ENCODE assay signal across 9 cellular contexts in the genomic region with DNA sequence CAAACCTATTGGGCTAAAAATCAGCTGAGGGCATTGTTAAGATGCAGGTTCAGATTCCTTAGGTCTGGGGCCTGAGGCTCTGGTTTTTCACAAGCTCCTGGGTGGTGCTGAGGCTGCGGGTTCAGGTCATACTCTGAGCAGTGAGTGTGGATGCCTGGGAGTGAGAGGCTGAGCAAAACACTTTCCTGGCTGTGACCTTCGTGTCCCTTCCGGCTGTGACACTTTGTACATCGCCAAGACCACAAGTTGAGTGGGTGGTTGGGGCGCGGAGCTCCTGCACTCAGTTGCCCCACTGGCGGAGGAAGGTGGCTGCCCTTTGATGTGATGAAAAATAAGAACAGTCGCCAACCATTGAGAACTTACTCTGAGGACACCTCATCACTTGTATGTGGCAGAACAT. TPM values are rescaled to one million over a fixed set of nuclear protein-coding genes. Genes with fewer than 3 reads are reported as not detected.
A peak's percentile ranks its signal among the peaks of the same experiment; 100 is the strongest.
DNase-seq lines count a peak whose midpoint lies in the region; ATAC-seq and TF ChIP-seq lines count a peak whose summit lies in the region.
"Had no signal": no experiment of that assay in that cellular context is flagged by ENCODE, and none has a peak within 500 bp of the region (broad histone marks: within the 10 kb centered on the region; RNA-seq: fewer than 3 reads in every experiment).

No MANE protein-coding gene starts in this region.

- H3K9me3 ChIP-seq in suprapubic skin, result no peaks in the 10 kb centered on the region

- peak overlapping the region; percentile 70 for H3K27ac ChIP-seq in suprapubic skin

- H3K27ac Mint-ChIP-seq in activated naive CD4-positive, alpha-beta T cell treated with anti-CD3 and anti-CD28 coated beads, Interleukin-2, amount 50 U/mL, for 24 hours, result peak overlapping the region; percentile 89
- H3K27ac Mint-ChIP-seq in naive B cell, result peak overlapping the region in 4 of 6 donors; percentile 42 to 99 (median 86)
- H3K27ac Mint-ChIP-seq: endodermal cell had no signal

- peaks cover 88% of the 10 kb centered on the region for H3K4me1 Mint-ChIP-seq in activated naive CD4-positive, alpha-beta T cell treated with anti-CD3 and anti-CD28 coated beads, Interleukin-2, amount 50 U/mL, for 24 hours
- H3K4me1 Mint-ChIP-seq in naive B cell, result peaks cover 46 to 76% (median 71%) of the 10 kb centered on the region in 3 donors

- no peaks in the 10 kb centered on the region for H3K9me3 Mint-ChIP-seq in activated naive CD4-positive, alpha-beta T cell treated with anti-CD3 and anti-CD28 coated beads, Interleukin-2, amount 50 U/mL, for 24 hours
- no peaks in the 10 kb centered on the region for H3K9me3 Mint-ChIP-seq in naive B cell
- H3K9me3 Mint-ChIP-seq: endodermal cell had no signal

- no peak for ATAC-seq in naive B cell (ENCODE audit: low read depth in 2 of 2)

- DNase-seq in activated CD4-positive, CD25-positive, alpha-beta regulatory T cell treated with anti-CD3 and anti-CD28 coated beads, Interleukin-2, amount 50 U/mL, for 72 hours, result peak; percentile 56
- DNase-seq in naive B cell (no peak), suprapubic skin (ENCODE audit: low spot score in 2 of 2) (peak in 1 of 2 donors; percentile 53), erythroblast (lab: John Stamatoyannopoulos, UW) (no peak), DMS153 (lab: John Stamatoyannopoulos, UW) (no peak), NCI-H2171 (lab: John Stamatoyannopoulos, UW) (no peak)
- DNase-seq: endodermal cell, NCI-H69 had no signal

- no peaks in the 10 kb centered on the region for H3K36me3 ChIP-seq in suprapubic skin

- TF ChIP-seq CTCF in suprapubic skin (IDR thresholded peaks at IDR 0.05), result no peak

- TF ChIP-seq POLR2A in suprapubic skin (IDR thresholded peaks at IDR 0.05) (no peak), erythroblast (IDR thresholded peaks at IDR 0.05; ENCODE audit: low read length) (no peak)

- H3K4me1 ChIP-seq in suprapubic skin, result peaks cover 86% of the 10 kb centered on the region

- H3K4me3 ChIP-seq in suprapubic skin, result no peak overlapping the region

- H3K36me3 Mint-ChIP-seq in activated naive CD4-positive, alpha-beta T cell treated with anti-CD3 and anti-CD28 coated beads, Interleukin-2, amount 50 U/mL, for 24 hours, result no peaks in the 10 kb centered on the region
- H3K36me3 Mint-ChIP-seq in naive B cell, result no peaks in the 10 kb centered on the region

- H3K27me3 ChIP-seq in suprapubic skin, result no peaks in the 10 kb centered on the region

- H3K27me3 Mint-ChIP-seq in activated naive CD4-positive, alpha-beta T cell treated with anti-CD3 and anti-CD28 coated beads, Interleukin-2, amount 50 U/mL, for 24 hours, result no peaks in the 10 kb centered on the region
- no peaks in the 10 kb centered on the region for H3K27me3 Mint-ChIP-seq in naive B cell

- whole genome bisulfite sequencing in suprapubic skin, result 89% methylated on average over 7 of the region's 8 CpGs

- no peak for TF ChIP-seq EP300 in suprapubic skin (IDR thresholded peaks at IDR 0.05)

- H3K4me3 Mint-ChIP-seq in activated naive CD4-positive, alpha-beta T cell treated with anti-CD3 and anti-CD28 coated beads, Interleukin-2, amount 50 U/mL, for 24 hours, result peak overlapping the region; percentile 74
- peak overlapping the region in 3 of 8 donors; percentile 8 to 59 (median 55) for H3K4me3 Mint-ChIP-seq in naive B cell
- H3K4me3 Mint-ChIP-seq: endodermal cell had no signal

RNA-seq across cellular contexts. Expression of a gene that starts 24.8 kb away (rescaled TPM):
- 100 to 1,000 TPM; 442 to 802 (median 622) TPM for polyA plus RNA-seq in naive B cell (ENCODE audit: low read depth in 6 of 6)
- 1 to 10 TPM in 1 of 4 donors, not detected in 3; 1.2 TPM for total RNA-seq in suprapubic skin

RNA-seq across cellular contexts. Expression of a gene that starts 39.0 kb away (rescaled TPM):
- not detected for polyA plus RNA-seq in naive B cell (ENCODE audit: low read depth in 6 of 6)
- 1,000 to 10,000 TPM in 2 of 4 donors, 100 to 1,000 TPM in 2; 730 to 1,745 (median 1,078) TPM for total RNA-seq in suprapubic skin
